Comparison of ENCODE assay signal across 19 cellular contexts in genomic region chr1:43465694-43466152, GRCh38. TPM values are rescaled to one million over a fixed set of nuclear protein-coding genes. Genes with fewer than 3 reads are reported as not detected.
DNase-seq lines count a peak whose midpoint lies in the region; ATAC-seq, FAIRE-seq and TF ChIP-seq lines count a peak whose summit lies in the region.
"Had no signal": no experiment of that assay in that cellular context is flagged by ENCODE, and none has a peak within 500 bp of the region (broad histone marks: within the 10 kb centered on the region; RNA-seq: fewer than 3 reads in every experiment).

No MANE protein-coding gene starts in this region.

- no peaks in the 10 kb centered on the region for H3K36me3 Mint-ChIP-seq in nephron progenitor cell (ENCODE audit: low read depth)
- H3K36me3 Mint-ChIP-seq: CD8-positive, alpha-beta T cell; T-cell had no signal

- DNase-seq in DMS 273 (lab: John Stamatoyannopoulos, UW; ENCODE audit: unreplicated experiment) (peak; percentile 65), DMS 273 treated with DMSO at 0.1 percent for 48 hours (lab: John Stamatoyannopoulos, UW) (no peak), RCC 7860 (ENCODE audit: low spot score) (peak; percentile 56), HepG2 (ENCODE audit: low spot score) (peak; percentile 58), nephron progenitor cell (no peak), T-helper 2 cell (no peak)
- no peak for DNase-seq in NK-92 treated with Interleukin-12 subunit alpha and Interleukin-12 subunit beta, amount 100 ng/mL, for 24 hours (lab: John Stamatoyannopoulos, UW)
- DNase-seq: BE2C; CD8-positive, alpha-beta T cell; NCI-H1092 treated with DMSO at 0.1 percent for 48 hours; NCI-H345; NCI-H526; PC-3; T-cell had no signal

- H3K4me3 ChIP-seq in HepG2 (replicated peaks in 1 of 3; ENCODE audit: insufficient read depth in 1 of 3, low read depth in 2 of 3, low read length in 3 of 3), result peak overlapping the region in 1 of 3 experiments; percentile 35; a peak in 2 of 6 replicates
- H3K4me3 ChIP-seq: MG63 had no signal

- no peaks in the 10 kb centered on the region for H3K27me3 ChIP-seq in HepG2 (ENCODE audit: control insufficient read depth in 1 of 2, insufficient read depth in 2 of 2, low read length in 2 of 2)
- H3K27me3 ChIP-seq: BE2C, MG63 had no signal

- WGBS in HepG2 (ENCODE audit: low lambda C conversion rate), result 2% methylated on average over 3 of the region's 3 CpGs

- no peaks in the 10 kb centered on the region for H3K4me1 Mint-ChIP-seq in nephron progenitor cell

- peaks cover 3% of the 10 kb centered on the region for H3K27me3 Mint-ChIP-seq in nephron progenitor cell (ENCODE audit: low read depth, poor library complexity)
- H3K27me3 Mint-ChIP-seq: T-cell had no signal

- POLR2A ChIA-PET in HepG2 (lab: Yijun Ruan, JAX), result no interaction called here

- FAIRE-seq in RCC 7860 (lab: Jason Lieb, UNC) (no peak), HepG2 (lab: Jason Lieb, UNC) (peak; percentile 65)
- FAIRE-seq: GM12892, H1 had no signal

- peak overlapping the region; percentile 52 for H3K27ac ChIP-seq in HepG2 (ENCODE audit: extremely low read length, insufficient read depth, low read length)
- H3K27ac ChIP-seq: 22Rv1 had no signal

- peak; percentile 84 for ATAC-seq in HepG2
- ATAC-seq in GM18505 (IDR thresholded peaks at IDR 0.05; ENCODE audit: unreplicated experiment), result no peak
- ATAC-seq: CD8-positive, alpha-beta T cell; PC-3; T-cell had no signal

- no peak for TF ChIP-seq POLR2A in HepG2 (IDR thresholded peaks at IDR 0.05; ENCODE audit: insufficient read depth in 1 of 2, low read depth in 2 of 2, low read length in 2 of 2)
- no peak for TF ChIP-seq POLR2A in GM18505 (IDR thresholded peaks at IDR 0.05; ENCODE audit: borderline replicate concordance, extremely low read depth, insufficient read depth, insufficient read length)

- no peaks in the 10 kb centered on the region for H4K20me1 ChIP-seq in HepG2 (ENCODE audit: insufficient read depth, low read length)

- no TSS peak for BruUV-seq in HepG2 (replicated peaks; lab: Mats Ljungman, UMichigan)

- H3K9me3 Mint-ChIP-seq in nephron progenitor cell, result peaks cover 12% of the 10 kb centered on the region
- H3K9me3 Mint-ChIP-seq: CD8-positive, alpha-beta T cell; T-cell had no signal

- no peak overlapping the region for H3K27ac Mint-ChIP-seq in nephron progenitor cell
- H3K27ac Mint-ChIP-seq: CD8-positive, alpha-beta T cell; T-cell had no signal

- TF ChIP-seq EP300 in HepG2 (IDR thresholded peaks at IDR 0.05; ENCODE audit: low read depth in 2 of 2, low read length in 2 of 2) (peak in 1 of 2 experiments; percentile 59; a peak in 2 of 4 replicates), HepG2 (CRISPR knock-in tag; IDR thresholded peaks at IDR 0.05; ENCODE audit: borderline replicate concordance) (no peak)

- peak overlapping the region; percentile 69 for H3K4me2 ChIP-seq in HepG2 (ENCODE audit: low read depth, low read length)

- no peaks in the 10 kb centered on the region for H3K9me3 ChIP-seq in HepG2 (ENCODE audit: low read length)
- H3K9me3 ChIP-seq: BE2C, MG63 had no signal

- no peak overlapping the region for H3K9ac ChIP-seq in HepG2 (ENCODE audit: insufficient read depth, low read depth, low read length)

- no peaks in the 10 kb centered on the region for H3K36me3 ChIP-seq in HepG2 (replicated peaks in 1 of 2; ENCODE audit: control insufficient read depth in 1 of 2, insufficient read depth in 2 of 2, low read length in 2 of 2)
- H3K36me3 ChIP-seq: BE2C, MG63 had no signal

- no peak for TF ChIP-seq RAD21 in HepG2 (CRISPR knock-in tag; IDR thresholded peaks at IDR 0.05)

- H3K4me3 Mint-ChIP-seq in nephron progenitor cell, result no peak overlapping the region
- H3K4me3 Mint-ChIP-seq: CD8-positive, alpha-beta T cell; T-cell had no signal

- in situ Hi-C loops in HepG2 (cut with HindIII; ENCODE audit: extremely low pct_ligation_motif_present, low pct_unique_long_range_greater_than_20kb), result no loop called here

- intact Hi-C loops in HepG2 (cut with micrococcal nuclease; ENCODE audit: unreplicated experiment), result no loop called here

- H3K4me1 ChIP-seq in HepG2 (ENCODE audit: insufficient read depth, low read length), result peaks cover 46% of the 10 kb centered on the region
- H3K4me1 ChIP-seq: BE2C had no signal

- no peak for TF ChIP-seq CTCF in HepG2 (CRISPR knock-in tag; IDR thresholded peaks at IDR 0.05)
- TF ChIP-seq CTCF in nephron progenitor cell (IDR thresholded peaks at IDR 0.05), result no peak

- H3K79me2 ChIP-seq in HepG2 (ENCODE audit: insufficient read depth, low read length), result no peaks in the 10 kb centered on the region

- no peak overlapping the region for H2AFZ ChIP-seq in HepG2 (ENCODE audit: low read length)

- CTCF ChIA-PET in HepG2 (lab: Yijun Ruan, JAX; ENCODE audit: low intra/inter-chr PET ratio, low total read pairs), result no interaction called here

TF ChIP-seq in HepG2, 621 proteins besides CTCF, POLR2A, EP300 and RAD21 (continues in another document):
- TF ChIP-seq HOXA3 (CRISPR knock-in tag; IDR thresholded peaks at IDR 0.05) (peak; percentile 14; the same call in 1 of the 2 replicates), CBFB (CRISPR knock-in tag; IDR thresholded peaks at IDR 0.05) (no peak), TAF1 (CRISPR knock-in tag; IDR thresholded peaks at IDR 0.05) (no peak), HDAC1 (CRISPR knock-in tag; IDR thresholded peaks at IDR 0.05) (no peak), RARA (CRISPR knock-in tag; IDR thresholded peaks at IDR 0.05) (peak; percentile 68; the same call in 1 of the 2 replicates), CREM (IDR thresholded peaks at IDR 0.05) (peak; percentile 26; the same call in 1 of the 2 replicates), CREM (CRISPR knock-in tag; IDR thresholded peaks at IDR 0.05) (no peak), ZFY (CRISPR knock-in tag; IDR thresholded peaks at IDR 0.05) (peak; percentile 26; the same call in 1 of the 2 replicates), ETV6 (CRISPR knock-in tag; conservative IDR thresholded peaks at IDR 0.05) (no peak), PITX1 (CRISPR knock-in tag; IDR thresholded peaks at IDR 0.05) (peak; percentile 52; the same call in 1 of the 2 replicates), ZSCAN20 (CRISPR knock-in tag; IDR thresholded peaks at IDR 0.05; ENCODE audit: borderline replicate concordance) (no peak), RXRB (CRISPR knock-in tag; IDR thresholded peaks at IDR 0.05; ENCODE audit: borderline replicate concordance) (peak; percentile 52; the same call in 1 of the 2 replicates), HNF4A (CRISPR knock-in tag; IDR thresholded peaks at IDR 0.05) (peak; percentile 87)
- TF ChIP-seq, protein P1, sequence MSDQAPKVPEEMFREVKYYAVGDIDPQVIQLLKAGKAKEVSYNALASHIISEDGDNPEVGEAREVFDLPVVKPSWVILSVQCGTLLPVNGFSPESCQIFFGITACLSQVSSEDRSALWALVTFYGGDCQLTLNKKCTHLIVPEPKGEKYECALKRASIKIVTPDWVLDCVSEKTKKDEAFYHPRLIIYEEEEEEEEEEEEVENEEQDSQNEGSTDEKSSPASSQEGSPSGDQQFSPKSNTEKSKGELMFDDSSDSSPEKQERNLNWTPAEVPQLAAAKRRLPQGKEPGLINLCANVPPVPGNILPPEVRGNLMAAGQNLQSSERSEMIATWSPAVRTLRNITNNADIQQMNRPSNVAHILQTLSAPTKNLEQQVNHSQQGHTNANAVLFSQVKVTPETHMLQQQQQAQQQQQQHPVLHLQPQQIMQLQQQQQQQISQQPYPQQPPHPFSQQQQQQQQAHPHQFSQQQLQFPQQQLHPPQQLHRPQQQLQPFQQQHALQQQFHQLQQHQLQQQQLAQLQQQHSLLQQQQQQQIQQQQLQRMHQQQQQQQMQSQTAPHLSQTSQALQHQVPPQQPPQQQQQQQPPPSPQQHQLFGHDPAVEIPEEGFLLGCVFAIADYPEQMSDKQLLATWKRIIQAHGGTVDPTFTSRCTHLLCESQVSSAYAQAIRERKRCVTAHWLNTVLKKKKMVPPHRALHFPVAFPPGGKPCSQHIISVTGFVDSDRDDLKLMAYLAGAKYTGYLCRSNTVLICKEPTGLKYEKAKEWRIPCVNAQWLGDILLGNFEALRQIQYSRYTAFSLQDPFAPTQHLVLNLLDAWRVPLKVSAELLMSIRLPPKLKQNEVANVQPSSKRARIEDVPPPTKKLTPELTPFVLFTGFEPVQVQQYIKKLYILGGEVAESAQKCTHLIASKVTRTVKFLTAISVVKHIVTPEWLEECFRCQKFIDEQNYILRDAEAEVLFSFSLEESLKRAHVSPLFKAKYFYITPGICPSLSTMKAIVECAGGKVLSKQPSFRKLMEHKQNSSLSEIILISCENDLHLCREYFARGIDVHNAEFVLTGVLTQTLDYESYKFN (CRISPR knock-in tag; conservative IDR thresholded peaks at IDR 0.05), result peak; percentile 84

RNA-seq across cellular contexts. Expression of gene HYI, which starts 12.0 kb away (rescaled TPM):
- not detected in 2 replicates for total RNA-seq in HepG2 (2016; rRNA removed; fragmentation: Illumina TruSeq; extraction: Trizol)
- total RNA-seq in HepG2 (2016; cell fraction: cytosol; rRNA removed; fragmentation: Illumina TruSeq; extraction: Trizol; ENCODE audit: low read depth), result not detected in 2 replicates
- not detected in 2 replicates for total RNA-seq in HepG2 (2016; cell fraction: insoluble cytoplasmic fraction; rRNA removed; fragmentation: Illumina TruSeq; extraction: Trizol)
- not detected in 2 replicates for total RNA-seq in HepG2 (2016; cell fraction: membrane; rRNA removed; fragmentation: Illumina TruSeq; extraction: Trizol)
- total RNA-seq in HepG2 (2016; cell fraction: nucleus; rRNA removed; fragmentation: Illumina TruSeq; extraction: Trizol), result not detected in 2 replicates
- polyA plus RNA-seq in HepG2 (2011; rRNA removed), result not detected in 2 replicates
- not detected in 2 replicates for polyA plus RNA-seq in HepG2 (2011; cell fraction: cytosol; rRNA removed)
- not detected in 2 replicates for polyA plus RNA-seq in HepG2 (2011; cell fraction: nucleus; rRNA removed)
- 6.7 and 9.4 TPM in 2 replicates for polyA plus RNA-seq in HepG2 (2012)
- polyA plus RNA-seq in HepG2 (2016; cell fraction: cytosol; fragmentation: Illumina TruSeq; extraction: Trizol; ENCODE audit: low read depth), result not detected in 2 replicates
- polyA plus RNA-seq in HepG2 (2016; cell fraction: insoluble cytoplasmic fraction; fragmentation: Illumina TruSeq; extraction: Trizol; ENCODE audit: low read depth), result not detected in 2 replicates
- polyA plus RNA-seq in HepG2 (2016; cell fraction: membrane; fragmentation: Illumina TruSeq; extraction: Trizol; ENCODE audit: low read depth), result not detected in 2 replicates
- polyA plus RNA-seq in HepG2 (2016; cell fraction: nucleus; fragmentation: Illumina TruSeq; extraction: Trizol; ENCODE audit: insufficient read depth, low read depth), result not detected in 2 replicates
- 17.2 TPM in 1 of 2 replicates, not detected in the other for polyA minus RNA-seq in HepG2 (2011; rRNA and poly(A)+ RNA removed; ENCODE audit: low replicate concordance)
- polyA minus RNA-seq in HepG2 (2011; cell fraction: cytosol; rRNA and poly(A)+ RNA removed), result not detected in 2 replicates
- 0.64 TPM in 1 of 2 replicates, not detected in the other for polyA minus RNA-seq in HepG2 (2011; cell fraction: nucleus; rRNA and poly(A)+ RNA removed)

Comparison
In these comparisons a context has a peak if more than half of its experiments do, and no peak if none do; other contexts are left out.
1. DNase-seq: peak in DMS 273 (single experiment), RCC 7860 (single experiment) and HepG2 (single experiment); none in DMS 273 treated with DMSO at 0.1 percent for 48 hours (single experiment), nephron progenitor cell (single experiment), NK-92 treated with Interleukin-12 subunit alpha and Interleukin-12 subunit beta, amount 100 ng/mL, for 24 hours (single experiment) and T-helper 2 cell (0 of 5).